In genomic region chrX:108299101-108299591, GRCh38 we compare ENCODE assay signal across 9 cellular contexts.
A peak's percentile ranks its signal among the peaks of the same experiment; 100 is the strongest.
DNase-seq lines count a peak whose midpoint lies in the region; ATAC-seq, FAIRE-seq and TF ChIP-seq lines count a peak whose summit lies in the region.
"Had no signal": no experiment of that assay in that cellular context is flagged by ENCODE, and none has a peak within 500 bp of the region (broad histone marks: within the 10 kb centered on the region; RNA-seq: fewer than 3 reads in every experiment).

No MANE protein-coding gene starts in this region.

- ATAC-seq in GM19023 (IDR thresholded peaks at IDR 0.05; ENCODE audit: unreplicated experiment) (peak; percentile 60), HG02798 (IDR thresholded peaks at IDR 0.05; ENCODE audit: poor library complexity, unreplicated experiment) (peak; percentile 73), RWPE2 (ENCODE audit: low read depth) (peak; percentile 84)

- H3K4me1 Mint-ChIP-seq in CD4-positive, alpha-beta memory T cell, result no peaks in the 10 kb centered on the region
- H3K4me1 Mint-ChIP-seq in activated T-cell treated with anti-CD3 and anti-CD28 coated beads, Interleukin-2, amount 50 U/mL, for 24 hours (ENCODE audit: low read depth), result no peaks in the 10 kb centered on the region

- CTCF ChIA-PET in CD4-positive, alpha-beta memory T cell (lab: Charles Lee; ENCODE audit: partially characterized antibody), result no interaction called here

- no peak for TF ChIP-seq CTCF in RWPE2 (IDR thresholded peaks at IDR 0.05; ENCODE audit: poor library complexity, severe bottlenecking)

- DNase-seq in RWPE2 (ENCODE audit: low spot score), result no peak
- DNase-seq in myocyte (ENCODE audit: low read depth), result peak; percentile 27
- DNase-seq in CD4-positive, alpha-beta memory T cell, result no peak
- no peak for DNase-seq in H54 (ENCODE audit: insufficient read length, low spot score)
- DNase-seq in activated T-cell treated with anti-CD3 and anti-CD28 coated beads, Interleukin-2, amount 50 U/mL, for 24 hours, result no peak
- no peak for DNase-seq in cortex of kidney (lab: John Stamatoyannopoulos, UW)

- intact Hi-C loops in CD4-positive, alpha-beta memory T cell (cut with micrococcal nuclease), result no loop called here

- peak overlapping the region; percentile 71 for H3K27ac ChIP-seq in RWPE2 (ENCODE audit: poor library complexity, severe bottlenecking)
- H3K27ac ChIP-seq in CD4-positive, alpha-beta memory T cell (ENCODE audit: low read depth, low read length), result no peak overlapping the region

- no peak overlapping the region for H3K4me3 Mint-ChIP-seq in CD4-positive, alpha-beta memory T cell
- H3K4me3 Mint-ChIP-seq in activated T-cell treated with anti-CD3 and anti-CD28 coated beads, Interleukin-2, amount 50 U/mL, for 24 hours, result no peak overlapping the region

- TF ChIP-seq POLR2A in H54 (IDR thresholded peaks at IDR 0.05; ENCODE audit: low read depth, low read length), result no peak

- no peaks in the 10 kb centered on the region for H3K36me3 Mint-ChIP-seq in CD4-positive, alpha-beta memory T cell
- H3K36me3 Mint-ChIP-seq in activated T-cell treated with anti-CD3 and anti-CD28 coated beads, Interleukin-2, amount 50 U/mL, for 24 hours (ENCODE audit: low read depth), result no peaks in the 10 kb centered on the region

- no peaks in the 10 kb centered on the region for H3K9me3 ChIP-seq in RWPE2 (ENCODE audit: severe bottlenecking)
- no peaks in the 10 kb centered on the region for H3K9me3 ChIP-seq in CD4-positive, alpha-beta memory T cell (ENCODE audit: control insufficient read depth in 1 of 2, low read length in 2 of 2)

- no peaks in the 10 kb centered on the region for H3K36me3 ChIP-seq in RWPE2 (ENCODE audit: low read depth)
- no peaks in the 10 kb centered on the region for H3K36me3 ChIP-seq in CD4-positive, alpha-beta memory T cell (ENCODE audit: insufficient read depth, low read length)

- H3K4me3 ChIP-seq in RWPE2 (ENCODE audit: severe bottlenecking), result no peak overlapping the region
- H3K4me3 ChIP-seq in CD4-positive, alpha-beta memory T cell (ENCODE audit: low read length in 2 of 2), result no peak overlapping the region

- H3K4me1 ChIP-seq in RWPE2 (ENCODE audit: insufficient read depth, poor library complexity, severe bottlenecking), result peaks cover 17% of the 10 kb centered on the region
- no peaks in the 10 kb centered on the region for H3K4me1 ChIP-seq in CD4-positive, alpha-beta memory T cell (ENCODE audit: insufficient read depth, low read length)

- H3K27ac Mint-ChIP-seq in CD4-positive, alpha-beta memory T cell, result no peak overlapping the region
- H3K27ac Mint-ChIP-seq in activated T-cell treated with anti-CD3 and anti-CD28 coated beads, Interleukin-2, amount 50 U/mL, for 24 hours, result no peak overlapping the region

- H3K9me3 Mint-ChIP-seq in CD4-positive, alpha-beta memory T cell, result no peaks in the 10 kb centered on the region
- H3K9me3 Mint-ChIP-seq in activated T-cell treated with anti-CD3 and anti-CD28 coated beads, Interleukin-2, amount 50 U/mL, for 24 hours, result no peaks in the 10 kb centered on the region

- no peak for FAIRE-seq in H54 (lab: Jason Lieb, UNC)
- FAIRE-seq: endometrium had no signal

- POLR2A ChIA-PET in CD4-positive, alpha-beta memory T cell (lab: Charles Lee; ENCODE audit: partially characterized antibody), result no interaction called here

- no peaks in the 10 kb centered on the region for H3K27me3 ChIP-seq in RWPE2 (ENCODE audit: insufficient read depth, poor library complexity, severe bottlenecking)
- H3K27me3 ChIP-seq in CD4-positive, alpha-beta memory T cell (ENCODE audit: insufficient read depth, low read length), result no peaks in the 10 kb centered on the region

- peaks cover 0 to 2% of the 10 kb centered on the region in 2 donors for H3K27me3 Mint-ChIP-seq in CD4-positive, alpha-beta memory T cell
- H3K27me3 Mint-ChIP-seq in activated T-cell treated with anti-CD3 and anti-CD28 coated beads, Interleukin-2, amount 50 U/mL, for 24 hours, result peaks cover 29% of the 10 kb centered on the region
